ENCODE assay signal across 7 cellular contexts in the genomic region with DNA sequence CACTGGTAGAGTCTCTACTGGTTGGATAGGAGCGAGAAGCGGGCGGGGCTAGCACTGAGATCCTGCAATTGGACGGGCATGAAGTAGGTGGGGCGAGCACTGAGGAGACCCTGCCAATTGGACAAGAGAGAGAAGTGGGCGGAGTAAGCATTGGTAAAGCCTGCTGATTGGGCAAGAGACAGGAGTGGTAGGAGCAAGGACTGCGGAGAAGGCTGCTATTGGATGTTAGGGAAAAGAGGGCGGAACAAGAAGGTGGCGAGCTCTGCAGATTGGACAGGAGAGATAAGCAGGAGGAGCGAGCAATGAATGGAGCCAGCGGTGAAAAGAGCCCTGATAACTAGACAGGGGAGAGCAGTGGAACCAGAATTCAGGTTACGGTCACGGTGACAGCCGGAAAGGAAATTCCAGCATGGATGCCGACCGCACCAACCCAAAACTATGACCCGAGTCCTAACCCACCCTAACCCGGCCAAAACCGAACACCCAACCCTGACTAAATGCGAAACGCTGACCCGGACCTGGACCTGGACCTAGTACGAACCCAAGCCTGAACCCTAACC. TPM values are rescaled to one million over a fixed set of nuclear protein-coding genes. Genes with fewer than 3 reads are reported as not detected.
DNase-seq lines count a peak whose midpoint lies in the region; ATAC-seq, FAIRE-seq and TF ChIP-seq lines count a peak whose summit lies in the region.

No MANE protein-coding gene starts in this region.

- H3K4me3 ChIP-seq in PC-3 (ENCODE audit: low read length) (no peak overlapping the region), choroid plexus epithelial cell (ENCODE audit: low read depth, low read length) (no peak overlapping the region), retinal pigment epithelial cell (ENCODE audit: low read length) (no peak overlapping the region)

- TF ChIP-seq POLR2A in H54 (IDR thresholded peaks at IDR 0.05; ENCODE audit: low read depth, low read length) = no peak

- TF ChIP-seq CTCF in PC-3 (conservative IDR thresholded peaks at IDR 0.05; ENCODE audit: low read depth, low read length) (no peak), choroid plexus epithelial cell (conservative IDR thresholded peaks at IDR 0.05; ENCODE audit: low read depth, low read length) (no peak), retinal pigment epithelial cell (conservative IDR thresholded peaks at IDR 0.05; ENCODE audit: low read depth, low read length) (no peak)

- peak; percentile 46 for DNase-seq in H54 (ENCODE audit: insufficient read length, low spot score)
- DNase-seq in PC-3 = peak; percentile 15
- DNase-seq in choroid plexus epithelial cell (ENCODE audit: low read depth) = peak; percentile 13
- DNase-seq in retinal pigment epithelial cell (ENCODE audit: low read depth) = peak; percentile 2
- no peak for DNase-seq in COR-L47 (lab: John Stamatoyannopoulos, UW)

- CTCF ChIA-PET in PC-3 (lab: Charles Lee) = no interaction called here

- H2AFZ ChIP-seq in PC-3 (ENCODE audit: low read length) = no peak overlapping the region

- no peaks in the 10 kb centered on the region for H3K9me3 ChIP-seq in PC-3 (ENCODE audit: low read length)

- no peak overlapping the region for H3K4me2 ChIP-seq in PC-3 (ENCODE audit: low read length)

- peaks cover 3% of the 10 kb centered on the region; the same call in 1 of the 2 replicates for H3K4me1 ChIP-seq in PC-3 (ENCODE audit: insufficient read depth, low read length)

- BruUV-seq in PC-3 (replicated peaks; lab: Mats Ljungman, UMichigan) = no TSS peak

- H3K9me2 ChIP-seq in PC-3 (replicated peaks; ENCODE audit: low read length) = no peaks in the 10 kb centered on the region

- H3F3A ChIP-seq in PC-3 (ENCODE audit: low read length, unreplicated experiment) = no peaks in the 10 kb centered on the region

- no peak overlapping the region for H3K9ac ChIP-seq in PC-3 (ENCODE audit: low read length)

- intact Hi-C loops in PC-3 (cut with micrococcal nuclease) = no loop called here

- POLR2A ChIA-PET in PC-3 (lab: Charles Lee; ENCODE audit: unreplicated experiment) = no interaction called here

- no peak for FAIRE-seq in H54 (lab: Jason Lieb, UNC)

- no peaks in the 10 kb centered on the region for H3K79me2 ChIP-seq in PC-3 (ENCODE audit: low read length)

- H3K27me3 ChIP-seq in PC-3 (ENCODE audit: low read length) = no peaks in the 10 kb centered on the region

- no peak for ATAC-seq in PC-3
- ATAC-seq in HG02798 (IDR thresholded peaks at IDR 0.05; ENCODE audit: poor library complexity, unreplicated experiment) = no peak
- ATAC-seq in HG03521 (IDR thresholded peaks at IDR 0.05; ENCODE audit: unreplicated experiment) = no peak

- H3K27ac ChIP-seq in PC-3 (ENCODE audit: low read length) = no peak overlapping the region

- no peaks in the 10 kb centered on the region for H3K36me3 ChIP-seq in PC-3 (ENCODE audit: low read depth, low read length)

- no peaks in the 10 kb centered on the region for H4K20me1 ChIP-seq in PC-3 (ENCODE audit: low read length)

RNA-seq across cellular contexts. Expression of a gene that starts 4.8 kb away (rescaled TPM):
- not detected in 2 replicates for total RNA-seq in PC-3 (2014; rRNA removed)

RNA-seq across cellular contexts. Expression of a gene that starts 39.3 kb away (rescaled TPM):
- total RNA-seq in PC-3 (2014; rRNA removed) = 0.46 and 0.69 TPM in 2 replicates
